6 cellular contexts compared by ENCODE assay signal in the genomic region with DNA sequence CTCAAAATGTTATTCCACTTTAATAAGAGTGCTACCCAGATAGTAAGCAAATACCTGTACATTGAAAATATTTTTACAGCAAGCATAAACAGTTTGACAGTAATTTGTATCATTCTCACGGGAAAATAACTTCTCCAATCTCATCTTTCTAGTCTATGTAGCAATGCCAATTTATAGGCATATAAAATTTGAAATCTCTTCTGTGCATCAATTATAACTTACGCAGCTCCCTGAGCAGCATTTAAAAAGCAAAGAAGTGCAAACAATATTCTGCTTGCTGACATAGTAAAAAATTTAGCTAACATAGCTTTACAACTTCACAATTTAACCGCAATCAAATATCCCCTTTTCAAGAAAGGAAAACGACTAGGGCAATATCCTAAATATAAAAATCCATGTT.
"Had no signal": no experiment of that assay in that cellular context is flagged by ENCODE, and none has a peak within 500 bp of the region (broad histone marks: within the 10 kb centered on the region; RNA-seq: fewer than 3 reads in every experiment).

No MANE protein-coding gene starts in this region.

- H3K27ac ChIP-seq: HL-60 had no signal

- H3K4me3 Mint-ChIP-seq: IgD-negative memory B cell had no signal

- H3K27ac Mint-ChIP-seq: IgD-negative memory B cell had no signal

- H3K4me3 ChIP-seq: K562 had no signal

- ATAC-seq: HepG2, K562 had no signal

- DNase-seq: IMR-90, KBM-7 had no signal

- H3K9me3 Mint-ChIP-seq: IgD-negative memory B cell had no signal

- H3K27me3 Mint-ChIP-seq: IgD-negative memory B cell had no signal
